Comparison of ENCODE assay signal across 8 cellular contexts in the genomic region with DNA sequence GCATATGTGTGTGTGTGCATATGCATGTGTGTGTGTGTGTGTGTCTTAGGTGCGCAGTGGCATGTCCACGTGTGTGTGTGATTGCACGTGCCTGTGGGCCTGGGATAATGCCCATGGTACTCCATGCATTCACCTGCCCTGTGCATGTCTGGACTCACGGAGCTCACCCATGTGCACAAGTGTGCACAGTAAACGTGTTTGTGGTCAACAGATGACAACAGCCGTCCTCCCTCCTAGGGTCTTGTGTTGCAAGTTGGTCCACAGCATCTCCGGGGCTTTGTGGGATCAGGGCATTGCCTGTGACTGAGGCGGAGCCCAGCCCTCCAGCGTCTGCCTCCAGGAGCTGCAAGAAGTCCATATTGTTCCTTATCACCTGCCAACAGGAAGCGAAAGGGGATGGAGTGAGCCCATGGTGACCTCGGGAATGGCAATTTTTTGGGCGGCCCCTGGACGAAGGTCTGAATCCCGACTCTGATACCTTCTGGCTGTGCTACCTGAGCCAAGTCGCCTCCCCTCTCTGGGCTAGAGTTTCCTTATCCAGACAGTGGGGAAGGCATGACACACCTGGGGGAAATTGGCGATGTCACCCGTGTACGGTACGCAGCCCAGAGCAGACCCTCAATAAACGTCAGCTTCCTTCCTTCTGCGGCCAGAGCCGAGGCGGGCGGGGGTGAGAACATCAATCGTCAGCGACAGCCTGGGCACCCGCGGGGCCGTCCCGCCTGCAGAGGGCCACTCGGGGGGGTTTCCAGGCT. TPM values are rescaled to one million over a fixed set of nuclear protein-coding genes. Genes with fewer than 3 reads are reported as not detected.
DNase-seq lines count a peak whose midpoint lies in the region; ATAC-seq and TF ChIP-seq lines count a peak whose summit lies in the region.

No MANE protein-coding gene starts in this region.

- intact Hi-C loops in CD14-positive monocyte (cut with micrococcal nuclease): loop anchor here in 1 of 2 donors (10.0 kb wide), 1 partner anchor 1615 kb away; no protein-coding TSS in a partner anchor
- intact Hi-C loops in activated CD4-positive, alpha-beta T cell treated with anti-CD3 and anti-CD28 coated beads for 36 hours (cut with DNase I, micrococcal nuclease): loop anchor here in 1 of 2 experiments (2.0 kb wide), 1 partner anchor 41 kb away; no protein-coding TSS in a partner anchor

- H3K27me3 Mint-ChIP-seq in CD14-positive monocyte (ENCODE audit: low read depth in 3 of 3): peaks cover 31 to 50% (median 31%) of the 10 kb centered on the region in 3 donors
- H3K27me3 Mint-ChIP-seq in activated CD4-positive, alpha-beta T cell treated with anti-CD3 and anti-CD28 coated beads for 36 hours: no peaks in the 10 kb centered on the region
- peaks cover 8% of the 10 kb centered on the region for H3K27me3 Mint-ChIP-seq in glutamatergic neuron (ENCODE audit: unreplicated experiment)
- H3K27me3 Mint-ChIP-seq in stimulated activated naive B cell treated with anti-CD40 and anti-IgM and Interleukin-4, amounts not matched to agents 10 μg/mL and 1 μg/mL and 100 μg/mL, for 72 hours: no peaks in the 10 kb centered on the region

- H3K9me3 Mint-ChIP-seq in CD14-positive monocyte (peaks cover 6 to 25% (median 18%) of the 10 kb centered on the region in 7 donors), glutamatergic neuron (ENCODE audit: unreplicated experiment) (peaks cover 10% of the 10 kb centered on the region)
- peaks cover 5% of the 10 kb centered on the region for H3K9me3 Mint-ChIP-seq in activated CD4-positive, alpha-beta T cell treated with anti-CD3 and anti-CD28 coated beads for 36 hours (ENCODE audit: low read depth)
- peaks cover 11 to 18% of the 10 kb centered on the region in 2 donors for H3K9me3 Mint-ChIP-seq in stimulated activated naive B cell treated with anti-CD40 and anti-IgM and Interleukin-4, amounts not matched to agents 10 μg/mL and 1 μg/mL and 100 μg/mL, for 72 hours

- H3K4me3 ChIP-seq in HEK293 (ENCODE audit: low read depth, low read length): no peak overlapping the region

- H3K4me1 Mint-ChIP-seq in CD14-positive monocyte (peaks cover 15% of the 10 kb centered on the region), glutamatergic neuron (ENCODE audit: low read depth, unreplicated experiment) (no peaks in the 10 kb centered on the region)
- peaks cover 84% of the 10 kb centered on the region for H3K4me1 Mint-ChIP-seq in activated CD4-positive, alpha-beta T cell treated with anti-CD3 and anti-CD28 coated beads for 36 hours
- peaks cover 78 to 98% of the 10 kb centered on the region in 2 donors for H3K4me1 Mint-ChIP-seq in stimulated activated naive B cell treated with anti-CD40 and anti-IgM and Interleukin-4, amounts not matched to agents 10 μg/mL and 1 μg/mL and 100 μg/mL, for 72 hours

- peak overlapping the region in 2 of 7 donors; percentile 21 to 42 for H3K27ac Mint-ChIP-seq in CD14-positive monocyte
- peak overlapping the region; percentile 89 for H3K27ac Mint-ChIP-seq in activated CD4-positive, alpha-beta T cell treated with anti-CD3 and anti-CD28 coated beads for 36 hours
- H3K27ac Mint-ChIP-seq in glutamatergic neuron (ENCODE audit: unreplicated experiment): peak overlapping the region; percentile 43
- peak overlapping the region; percentile 95 for H3K27ac Mint-ChIP-seq in stimulated activated naive B cell treated with anti-CD40 and anti-IgM and Interleukin-4, amounts not matched to agents 10 μg/mL and 1 μg/mL and 100 μg/mL, for 72 hours

- no peaks in the 10 kb centered on the region for H3K36me3 ChIP-seq in HEK293 (ENCODE audit: control insufficient read depth in 2 of 2, insufficient read depth in 1 of 2, low read length in 2 of 2)

- POLR2A ChIA-PET in HEK293 (lab: Yijun Ruan, JAX): no interaction called here
- POLR2A ChIA-PET in activated CD4-positive, alpha-beta T cell treated with anti-CD3 and anti-CD28 coated beads for 36 hours (lab: Charles Lee): interaction anchor here (0.7 to 0.8 kb wide), 2 partner anchors 10 to 76 kb away, joined by 3 to 4 read pairs; no protein-coding TSS in a partner anchor

- ATAC-seq in activated CD4-positive, alpha-beta T cell treated with anti-CD3 and anti-CD28 coated beads for 36 hours: peak; percentile 60
- ATAC-seq in stimulated activated naive B cell treated with anti-CD40 and anti-IgM and Interleukin-4, amounts not matched to agents 10 μg/mL and 1 μg/mL and 100 μg/mL, for 72 hours (replicated peaks): peak; percentile 74 to 81

- H3K4me3 Mint-ChIP-seq in CD14-positive monocyte: peak overlapping the region; percentile 24 to 63
- H3K4me3 Mint-ChIP-seq in activated CD4-positive, alpha-beta T cell treated with anti-CD3 and anti-CD28 coated beads for 36 hours: peak overlapping the region; percentile 26
- no peak overlapping the region for H3K4me3 Mint-ChIP-seq in glutamatergic neuron (ENCODE audit: unreplicated experiment)
- H3K4me3 Mint-ChIP-seq in stimulated activated naive B cell treated with anti-CD40 and anti-IgM and Interleukin-4, amounts not matched to agents 10 μg/mL and 1 μg/mL and 100 μg/mL, for 72 hours: peak overlapping the region; percentile 74 to 80

- TF ChIP-seq CTCF in CD14-positive monocyte (IDR thresholded peaks at IDR 0.05): no peak
- no peak for TF ChIP-seq CTCF in HEK293 (tag by site-specific recombination; IDR thresholded peaks at IDR 0.05)
- TF ChIP-seq CTCF in glutamatergic neuron (IDR thresholded peaks at IDR 0.05; ENCODE audit: partially characterized antibody, unreplicated experiment): no peak

- no peaks in the 10 kb centered on the region for H3K4me1 ChIP-seq in HEK293 (ENCODE audit: control insufficient read depth, insufficient read depth, low read length)

- CTCF ChIA-PET in HEK293 (lab: Yijun Ruan, JAX): interaction anchor here (1.0 to 1.2 kb wide), 2 partner anchors 13 to 304 kb away, joined by 3 read pairs; no protein-coding TSS in a partner anchor
- CTCF ChIA-PET in activated CD4-positive, alpha-beta T cell treated with anti-CD3 and anti-CD28 coated beads for 36 hours (lab: Charles Lee): interaction anchor here (0.7 to 1.7 kb wide), 3 partner anchors 80 to 220 kb away, joined by 3 to 9 read pairs (median 3); no protein-coding TSS in a partner anchor

- no peaks in the 10 kb centered on the region for H3K9me3 ChIP-seq in HEK293 (ENCODE audit: control insufficient read depth, insufficient read depth, low read depth, low read length)

- no peak for DNase-seq in CD14-positive monocyte (ENCODE audit: low spot score)
- peak; percentile 85 for DNase-seq in activated CD4-positive, alpha-beta T cell treated with anti-CD3 and anti-CD28 coated beads for 36 hours
- DNase-seq in glutamatergic neuron: no peak
- peak; percentile 92 for DNase-seq in stimulated activated naive B cell treated with anti-CD40 and anti-IgM and Interleukin-4, amounts not matched to agents 10 μg/mL and 1 μg/mL and 100 μg/mL, for 72 hours
- DNase-seq in HT-29 (ENCODE audit: low spot score): no peak
- DNase-seq in hepatic stellate cell (ENCODE audit: low spot score): no peak
- no peak for DNase-seq in NCI-H2171 (lab: John Stamatoyannopoulos, UW)

- H3K36me3 Mint-ChIP-seq in CD14-positive monocyte (peaks cover 4 to 12% of the 10 kb centered on the region in 2 donors), glutamatergic neuron (ENCODE audit: unreplicated experiment) (peaks cover 12% of the 10 kb centered on the region)
- peaks cover 73% of the 10 kb centered on the region for H3K36me3 Mint-ChIP-seq in activated CD4-positive, alpha-beta T cell treated with anti-CD3 and anti-CD28 coated beads for 36 hours (ENCODE audit: low read depth)
- H3K36me3 Mint-ChIP-seq in stimulated activated naive B cell treated with anti-CD40 and anti-IgM and Interleukin-4, amounts not matched to agents 10 μg/mL and 1 μg/mL and 100 μg/mL, for 72 hours: peaks cover 78 to 88% of the 10 kb centered on the region in 2 donors

- no peak overlapping the region for H3K27ac ChIP-seq in HEK293 (ENCODE audit: extremely low read depth, low read depth, low read length)

TF ChIP-seq in HEK293, 187 proteins besides CTCF, POLR2A, EP300 and RAD21:
- no peak for TF ChIP-seq ZNF324 (tag by site-specific recombination; IDR thresholded peaks at IDR 0.05)
- TF ChIP-seq, protein P1, sequence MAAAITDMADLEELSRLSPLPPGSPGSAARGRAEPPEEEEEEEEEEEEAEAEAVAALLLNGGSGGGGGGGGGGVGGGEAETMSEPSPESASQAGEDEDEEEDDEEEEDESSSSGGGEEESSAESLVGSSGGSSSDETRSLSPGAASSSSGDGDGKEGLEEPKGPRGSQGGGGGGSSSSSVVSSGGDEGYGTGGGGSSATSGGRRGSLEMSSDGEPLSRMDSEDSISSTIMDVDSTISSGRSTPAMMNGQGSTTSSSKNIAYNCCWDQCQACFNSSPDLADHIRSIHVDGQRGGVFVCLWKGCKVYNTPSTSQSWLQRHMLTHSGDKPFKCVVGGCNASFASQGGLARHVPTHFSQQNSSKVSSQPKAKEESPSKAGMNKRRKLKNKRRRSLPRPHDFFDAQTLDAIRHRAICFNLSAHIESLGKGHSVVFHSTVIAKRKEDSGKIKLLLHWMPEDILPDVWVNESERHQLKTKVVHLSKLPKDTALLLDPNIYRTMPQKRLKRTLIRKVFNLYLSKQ (tag by site-specific recombination; IDR thresholded peaks at IDR 0.05; ENCODE audit: borderline replicate concordance): no peak
- TF ChIP-seq, protein P2, sequence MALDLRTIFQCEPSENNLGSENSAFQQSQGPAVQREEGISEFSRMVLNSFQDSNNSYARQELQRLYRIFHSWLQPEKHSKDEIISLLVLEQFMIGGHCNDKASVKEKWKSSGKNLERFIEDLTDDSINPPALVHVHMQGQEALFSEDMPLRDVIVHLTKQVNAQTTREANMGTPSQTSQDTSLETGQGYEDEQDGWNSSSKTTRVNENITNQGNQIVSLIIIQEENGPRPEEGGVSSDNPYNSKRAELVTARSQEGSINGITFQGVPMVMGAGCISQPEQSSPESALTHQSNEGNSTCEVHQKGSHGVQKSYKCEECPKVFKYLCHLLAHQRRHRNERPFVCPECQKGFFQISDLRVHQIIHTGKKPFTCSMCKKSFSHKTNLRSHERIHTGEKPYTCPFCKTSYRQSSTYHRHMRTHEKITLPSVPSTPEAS (tag by site-specific recombination; IDR thresholded peaks at IDR 0.05): peak; percentile 72

RNA-seq across cellular contexts. Expression of gene IL21R, which starts 47.6 kb away (rescaled TPM):
- 1 to 10 TPM; 1.0 to 1.7 TPM for polyA plus RNA-seq in CD14-positive monocyte
- 10 to 100 TPM; 61.8 to 73.5 TPM for total RNA-seq in activated CD4-positive, alpha-beta T cell treated with anti-CD3 and anti-CD28 coated beads for 36 hours
- total RNA-seq in glutamatergic neuron (ENCODE audit: unreplicated experiment): 0.86 TPM
- total RNA-seq in HT-29 (2014; rRNA removed; shearing (Covaris generic)): not detected in 2 replicates

Comparison
In these comparisons a context has a peak if more than half of its experiments do, and no peak if none do; other contexts are left out.
1. DNase-seq: peak in activated CD4-positive, alpha-beta T cell treated with anti-CD3 and anti-CD28 coated beads for 36 hours (single experiment) and stimulated activated naive B cell treated with anti-CD40 and anti-IgM and Interleukin-4, amounts not matched to agents 10 μg/mL and 1 μg/mL and 100 μg/mL, for 72 hours (single experiment); none in CD14-positive monocyte (single experiment), glutamatergic neuron (single experiment), HT-29 (single experiment), hepatic stellate cell (single experiment) and NCI-H2171 (single experiment).
2. RNA of gene IL21R, which starts 47.6 kb away (total RNA-seq): 61.8 to 73.5 TPM in activated CD4-positive, alpha-beta T cell treated with anti-CD3 and anti-CD28 coated beads for 36 hours; 0.86 TPM in glutamatergic neuron (single experiment) and not detected in HT-29; every median in the first group is over 10 times any median in the second.